ENCODE assay signal across 10 cellular contexts in genomic region chr3:192899540-192899982, GRCh38. TPM values are rescaled to one million over a fixed set of nuclear protein-coding genes. Genes with fewer than 3 reads are reported as not detected.
A peak's percentile ranks its signal among the peaks of the same experiment; 100 is the strongest.
DNase-seq lines count a peak whose midpoint lies in the region; ATAC-seq and TF ChIP-seq lines count a peak whose summit lies in the region.
"Had no signal": no experiment of that assay in that cellular context is flagged by ENCODE, and none has a peak within 500 bp of the region (broad histone marks: within the 10 kb centered on the region; RNA-seq: fewer than 3 reads in every experiment).

No MANE protein-coding gene starts in this region.

- H3K4me1 Mint-ChIP-seq in activated T-helper 2 cell treated with anti-CD3 and anti-CD28 coated beads, Interferon-gamma antibody, Interleukin-2, Interleukin-4, amounts not matched to agents 10 μg/mL and 5 μg/mL and 100 μg/mL, durations not matched to agents 14 hours and 24 hours and 36 hours (ENCODE audit: low read depth), result peaks cover 55% of the 10 kb centered on the region
- peaks cover 23% of the 10 kb centered on the region for H3K4me1 Mint-ChIP-seq in mesothelial cell of epicardium

- TF ChIP-seq CTCF in mesothelial cell of epicardium (IDR thresholded peaks at IDR 0.05; ENCODE audit: unreplicated experiment) (no peak), gastroesophageal sphincter (IDR thresholded peaks at IDR 0.05) (no peak)

- H3K27me3 ChIP-seq in gastroesophageal sphincter, result no peaks in the 10 kb centered on the region
- H3K27me3 ChIP-seq: Peyer's patch, uterus had no signal

- DNase-seq in EH (ENCODE audit: low read depth), result peak; percentile 98
- DNase-seq in HS-5 (ENCODE audit: low read depth), result peak; percentile 90
- no peak for DNase-seq in activated T-helper 2 cell treated with anti-CD3 and anti-CD28 coated beads, Interferon-gamma antibody, Interleukin-2, Interleukin-4, amounts not matched to agents 10 μg/mL and 5 μg/mL and 100 μg/mL, durations not matched to agents 14 hours and 24 hours and 36 hours (ENCODE audit: low spot score)
- no peak for DNase-seq in mesothelial cell of epicardium (ENCODE audit: low spot score in 2 of 2, unreplicated experiment in 2 of 2)
- no peak for DNase-seq in NCI-H510A treated with DMSO at 0.1 percent for 48 hours (lab: John Stamatoyannopoulos, UW)
- DNase-seq in SW480 (ENCODE audit: low spot score), result no peak
- DNase-seq: Peyer's patch, uterus had no signal

- intact Hi-C loops in activated T-helper 2 cell treated with anti-CD3 and anti-CD28 coated beads, Interferon-gamma antibody, Interleukin-2, Interleukin-4, amounts not matched to agents 10 μg/mL and 5 μg/mL and 100 μg/mL, durations not matched to agents 14 hours and 24 hours and 36 hours (cut with micrococcal nuclease), result loop anchor here (1.0 kb wide), 6 partner anchors 8 to 80 kb away; no protein-coding TSS in a partner anchor

- H3K27me3 Mint-ChIP-seq in activated T-helper 2 cell treated with anti-CD3 and anti-CD28 coated beads, Interferon-gamma antibody, Interleukin-2, Interleukin-4, amounts not matched to agents 10 μg/mL and 5 μg/mL and 100 μg/mL, durations not matched to agents 14 hours and 24 hours and 36 hours (ENCODE audit: low read depth), result peaks cover 12% of the 10 kb centered on the region
- no peaks in the 10 kb centered on the region for H3K27me3 Mint-ChIP-seq in mesothelial cell of epicardium (ENCODE audit: low read depth)

- H3K27ac ChIP-seq in gastroesophageal sphincter, result no peak overlapping the region
- H3K27ac ChIP-seq: Peyer's patch, uterus had no signal

- peaks cover 0 to 14% (median 3%) of the 10 kb centered on the region in 3 donors for H3K4me1 ChIP-seq in gastroesophageal sphincter
- H3K4me1 ChIP-seq: uterus had no signal

- no peak for TF ChIP-seq POLR2A in gastroesophageal sphincter (IDR thresholded peaks at IDR 0.05)

- no peak for TF ChIP-seq EP300 in gastroesophageal sphincter (IDR thresholded peaks at IDR 0.05)

- peaks cover 65% of the 10 kb centered on the region for H3K36me3 Mint-ChIP-seq in activated T-helper 2 cell treated with anti-CD3 and anti-CD28 coated beads, Interferon-gamma antibody, Interleukin-2, Interleukin-4, amounts not matched to agents 10 μg/mL and 5 μg/mL and 100 μg/mL, durations not matched to agents 14 hours and 24 hours and 36 hours (ENCODE audit: low read depth)
- H3K36me3 Mint-ChIP-seq in mesothelial cell of epicardium, result peaks cover 2% of the 10 kb centered on the region

- peak overlapping the region; percentile 79 for H3K27ac Mint-ChIP-seq in activated T-helper 2 cell treated with anti-CD3 and anti-CD28 coated beads, Interferon-gamma antibody, Interleukin-2, Interleukin-4, amounts not matched to agents 10 μg/mL and 5 μg/mL and 100 μg/mL, durations not matched to agents 14 hours and 24 hours and 36 hours
- H3K27ac Mint-ChIP-seq in mesothelial cell of epicardium, result peak overlapping the region; percentile 22

- no peak overlapping the region for H3K4me3 ChIP-seq in gastroesophageal sphincter
- H3K4me3 ChIP-seq: HAP-1, Peyer's patch, uterus had no signal

- WGBS in gastroesophageal sphincter (ENCODE audit: low coverage in 1 of 2), 2 donors, result 26 to 68% methylated on average over 2 of the region's 3 CpGs

- H3K9me3 ChIP-seq in gastroesophageal sphincter, result no peaks in the 10 kb centered on the region
- H3K9me3 ChIP-seq: Peyer's patch, uterus had no signal

- no peak for ATAC-seq in gastroesophageal sphincter

- no peak overlapping the region for H3K4me3 Mint-ChIP-seq in activated T-helper 2 cell treated with anti-CD3 and anti-CD28 coated beads, Interferon-gamma antibody, Interleukin-2, Interleukin-4, amounts not matched to agents 10 μg/mL and 5 μg/mL and 100 μg/mL, durations not matched to agents 14 hours and 24 hours and 36 hours (ENCODE audit: low read depth)
- H3K4me3 Mint-ChIP-seq in mesothelial cell of epicardium, result no peak overlapping the region

- H3K9me3 Mint-ChIP-seq in activated T-helper 2 cell treated with anti-CD3 and anti-CD28 coated beads, Interferon-gamma antibody, Interleukin-2, Interleukin-4, amounts not matched to agents 10 μg/mL and 5 μg/mL and 100 μg/mL, durations not matched to agents 14 hours and 24 hours and 36 hours, result peaks cover 9% of the 10 kb centered on the region
- H3K9me3 Mint-ChIP-seq in mesothelial cell of epicardium, result no peaks in the 10 kb centered on the region

- no peaks in the 10 kb centered on the region for H3K36me3 ChIP-seq in gastroesophageal sphincter
- H3K36me3 ChIP-seq: Peyer's patch, uterus had no signal

RNA-seq across cellular contexts. Expression of gene MB21D2, which starts 18.1 kb away (rescaled TPM):
- total RNA-seq in activated T-helper 2 cell treated with anti-CD3 and anti-CD28 coated beads, Interferon-gamma antibody, Interleukin-2, Interleukin-4, amounts not matched to agents 10 μg/mL and 5 μg/mL and 100 μg/mL, durations not matched to agents 14 hours and 24 hours and 36 hours, result 17.7 TPM in 2 replicates
- 8.5 to 9.4 TPM (median 9.1 TPM) in 3 replicates for total RNA-seq in mesothelial cell of epicardium
- 10 to 100 TPM in 1 of 4 donors, 1 to 10 TPM in 3; 7.0 to 11.5 (median 9.3) TPM for total RNA-seq in gastroesophageal sphincter

Comparison
In these comparisons a context has a peak if more than half of its experiments do, and no peak if none do; other contexts are left out.
1. DNase-seq: peak in EH (single experiment) and HS-5 (single experiment); none in activated T-helper 2 cell treated with anti-CD3 and anti-CD28 coated beads, Interferon-gamma antibody, Interleukin-2, Interleukin-4, amounts not matched to agents 10 μg/mL and 5 μg/mL and 100 μg/mL, durations not matched to agents 14 hours and 24 hours and 36 hours (single experiment), mesothelial cell of epicardium (0 of 2), NCI-H510A treated with DMSO at 0.1 percent for 48 hours (single experiment) and SW480 (single experiment).